8 cellular contexts compared by ENCODE assay signal in the genomic region with DNA sequence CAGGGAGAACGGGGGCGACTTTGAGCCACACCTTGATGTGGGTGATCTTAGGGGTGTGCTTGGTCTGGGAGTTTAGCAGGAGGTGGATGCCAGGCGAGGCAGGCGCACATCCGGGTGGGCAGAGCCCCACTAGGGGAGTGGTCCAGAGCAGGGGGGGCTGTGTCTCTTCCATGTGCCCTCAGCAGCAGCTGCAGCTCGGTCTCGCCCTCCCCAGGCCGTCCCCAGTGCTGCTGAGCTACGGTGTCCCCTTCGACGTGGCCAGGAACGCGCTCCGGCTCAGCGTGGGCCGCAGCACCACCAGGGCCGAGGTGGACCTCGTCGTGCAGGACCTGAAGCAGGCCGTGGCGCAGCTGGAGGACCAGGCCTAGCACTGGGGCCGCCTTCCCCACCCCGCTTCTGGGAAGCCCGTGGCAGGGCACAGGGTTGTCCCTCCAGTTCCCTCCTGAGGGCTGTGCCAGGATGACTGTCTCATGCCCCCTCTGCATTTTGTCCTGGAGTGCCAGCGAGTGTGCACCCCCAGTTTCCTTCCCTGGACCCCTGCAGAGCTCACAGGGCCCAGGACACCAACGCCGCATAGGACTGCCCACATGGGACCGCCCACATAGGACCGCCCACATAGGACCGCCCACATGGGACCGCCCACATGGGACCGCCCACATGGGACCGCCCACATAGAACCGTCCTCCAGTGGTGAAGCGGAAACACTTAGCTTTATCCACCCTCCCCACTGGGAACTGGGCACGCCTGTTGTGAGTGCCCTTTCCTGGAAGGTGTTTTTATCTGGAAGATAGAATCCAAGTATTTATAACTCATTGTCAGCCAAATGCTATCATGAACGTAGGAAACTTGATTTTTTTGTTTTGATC. TPM values are rescaled to one million over a fixed set of nuclear protein-coding genes. Genes with fewer than 3 reads are reported as not detected.
A peak's percentile ranks its signal among the peaks of the same experiment; 100 is the strongest.
DNase-seq lines count a peak whose midpoint lies in the region; ATAC-seq and TF ChIP-seq lines count a peak whose summit lies in the region.

No MANE protein-coding gene starts in this region.

- no peak overlapping the region for H3K27ac ChIP-seq in upper lobe of right lung

- peaks cover 17% of the 10 kb centered on the region for H3K36me3 Mint-ChIP-seq in activated naive CD8-positive, alpha-beta T cell treated with anti-CD3 and anti-CD28 coated beads for 36 hours

- H3K27ac Mint-ChIP-seq in activated naive CD8-positive, alpha-beta T cell treated with anti-CD3 and anti-CD28 coated beads for 36 hours: peak overlapping the region; percentile 36

- peak; percentile 70 for ATAC-seq in GM21529 (IDR thresholded peaks at IDR 0.05; ENCODE audit: unreplicated experiment)
- peak; percentile 84 for ATAC-seq in upper lobe of right lung

- H3K36me3 ChIP-seq in upper lobe of right lung: no peaks in the 10 kb centered on the region

- H3K4me3 Mint-ChIP-seq in activated naive CD8-positive, alpha-beta T cell treated with anti-CD3 and anti-CD28 coated beads for 36 hours: no peak overlapping the region

- H3K27me3 Mint-ChIP-seq in activated naive CD8-positive, alpha-beta T cell treated with anti-CD3 and anti-CD28 coated beads for 36 hours: no peaks in the 10 kb centered on the region

- H3K27me3 ChIP-seq in upper lobe of right lung: no peaks in the 10 kb centered on the region

- H3K4me1 ChIP-seq in upper lobe of right lung: no peaks in the 10 kb centered on the region

- no peaks in the 10 kb centered on the region for H3K9me3 Mint-ChIP-seq in activated naive CD8-positive, alpha-beta T cell treated with anti-CD3 and anti-CD28 coated beads for 36 hours

- no peak overlapping the region for H3K4me3 ChIP-seq in upper lobe of right lung

- DNase-seq in SHP77 (lab: John Stamatoyannopoulos, UW): peak; percentile 63 to 72
- DNase-seq in SHP77 treated with DMSO at 0.1 percent for 48 hours (lab: John Stamatoyannopoulos, UW): no peak
- peak; percentile 86 for DNase-seq in NAMALWA (ENCODE audit: low spot score)
- no peak for DNase-seq in activated naive CD8-positive, alpha-beta T cell treated with anti-CD3 and anti-CD28 coated beads for 36 hours
- DNase-seq in islet precursor cell: peak; percentile 77
- DNase-seq in upper lobe of right lung: peak; percentile 70
- DNase-seq in NCI-H2107 treated with DMSO at 0.1 percent for 48 hours (lab: John Stamatoyannopoulos, UW; ENCODE audit: unreplicated experiment): no peak

- no peaks in the 10 kb centered on the region for H3K4me1 Mint-ChIP-seq in activated naive CD8-positive, alpha-beta T cell treated with anti-CD3 and anti-CD28 coated beads for 36 hours

- intact Hi-C loops in upper lobe of right lung (cut with DNase I): no loop called here

- no peaks in the 10 kb centered on the region for H3K9me3 ChIP-seq in upper lobe of right lung

- TF ChIP-seq CTCF in upper lobe of right lung (IDR thresholded peaks at IDR 0.05): no peak

RNA-seq across cellular contexts. Expression of a gene that starts 1.9 kb away (rescaled TPM):
- total RNA-seq in activated naive CD8-positive, alpha-beta T cell treated with anti-CD3 and anti-CD28 coated beads for 36 hours: not detected
- 0.35 TPM for total RNA-seq in upper lobe of right lung

RNA-seq across cellular contexts. Expression of a gene that starts 37.4 kb away (rescaled TPM):
- 10 to 100 TPM; 71.6 to 72.9 TPM for total RNA-seq in activated naive CD8-positive, alpha-beta T cell treated with anti-CD3 and anti-CD28 coated beads for 36 hours
- total RNA-seq in upper lobe of right lung: 13.0 TPM

RNA-seq across cellular contexts. Expression of a gene that starts 40.2 kb away (rescaled TPM):
- total RNA-seq in activated naive CD8-positive, alpha-beta T cell treated with anti-CD3 and anti-CD28 coated beads for 36 hours: not detected
- total RNA-seq in upper lobe of right lung: 0.90 TPM

Comparison
In these comparisons a context has a peak if more than half of its experiments do, and no peak if none do; other contexts are left out.
1. DNase-seq: peak in SHP77 (2 of 2), NAMALWA (single experiment), islet precursor cell (single experiment) and upper lobe of right lung (single experiment); none in SHP77 treated with DMSO at 0.1 percent for 48 hours (single experiment), activated naive CD8-positive, alpha-beta T cell treated with anti-CD3 and anti-CD28 coated beads for 36 hours (single experiment) and NCI-H2107 treated with DMSO at 0.1 percent for 48 hours (single experiment).